In the genomic region with DNA sequence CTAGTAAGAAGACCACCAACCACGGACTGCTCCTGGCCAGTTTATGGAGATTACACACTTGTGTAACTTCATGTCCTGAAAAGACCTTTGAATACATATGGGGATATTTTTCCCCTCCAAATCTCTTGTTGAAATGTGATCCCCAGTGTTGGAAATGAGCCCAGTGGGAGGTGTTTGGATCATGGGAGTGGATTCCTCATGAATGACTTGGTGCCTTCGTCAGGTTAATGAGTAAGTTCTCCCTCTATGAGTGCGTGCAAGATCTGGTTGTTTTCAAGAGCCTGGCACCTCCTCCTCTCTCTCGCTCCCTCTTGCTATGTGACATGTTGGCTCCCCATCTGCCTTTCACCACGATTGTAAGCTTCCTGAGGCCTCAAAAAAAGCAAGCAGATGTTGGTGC, we compare ENCODE assay signal across 14 cellular contexts.
DNase-seq lines count a peak whose midpoint lies in the region; ATAC-seq and TF ChIP-seq lines count a peak whose summit lies in the region.
"Had no signal": no experiment of that assay in that cellular context is flagged by ENCODE, and none has a peak within 500 bp of the region (broad histone marks: within the 10 kb centered on the region; RNA-seq: fewer than 3 reads in every experiment).

No MANE protein-coding gene starts in this region.

- H3K9me3 ChIP-seq in RWPE2 (ENCODE audit: severe bottlenecking) = no peaks in the 10 kb centered on the region
- H3K9me3 ChIP-seq: esophagus muscularis mucosa, spleen had no signal

- H3K36me3 ChIP-seq in RWPE2 (ENCODE audit: low read depth) = no peaks in the 10 kb centered on the region
- H3K36me3 ChIP-seq: esophagus muscularis mucosa, spleen had no signal

- ATAC-seq in RWPE2 (ENCODE audit: low read depth) (peak; percentile 96), GM18873 (IDR thresholded peaks at IDR 0.05; ENCODE audit: low FRiP score, unreplicated experiment) (no peak)

- peaks cover 11% of the 10 kb centered on the region for H3K4me1 ChIP-seq in RWPE2 (ENCODE audit: insufficient read depth, poor library complexity, severe bottlenecking)
- H3K4me1 ChIP-seq: esophagus muscularis mucosa, spleen had no signal

- peak overlapping the region; percentile 20 for H3K27ac ChIP-seq in RWPE2 (ENCODE audit: poor library complexity, severe bottlenecking)
- H3K27ac ChIP-seq: esophagus muscularis mucosa, spleen had no signal

- TF ChIP-seq CTCF in RWPE2 (IDR thresholded peaks at IDR 0.05; ENCODE audit: poor library complexity, severe bottlenecking) (no peak), retinal pigment epithelial cell (conservative IDR thresholded peaks at IDR 0.05; ENCODE audit: low read depth, low read length) (no peak)

- H3K4me3 ChIP-seq in RWPE2 (ENCODE audit: severe bottlenecking) (no peak overlapping the region), retinal pigment epithelial cell (ENCODE audit: low read length) (no peak overlapping the region)
- H3K4me3 ChIP-seq: esophagus muscularis mucosa, spleen had no signal

- H3K27me3 ChIP-seq in RWPE2 (ENCODE audit: insufficient read depth, poor library complexity, severe bottlenecking) = no peaks in the 10 kb centered on the region
- H3K27me3 ChIP-seq: esophagus muscularis mucosa, spleen had no signal

- peak; percentile 28 for DNase-seq in NCI-H82 (lab: John Stamatoyannopoulos, UW)
- DNase-seq in NCI-H82 treated with DMSO at 0.1 percent for 48 hours (lab: John Stamatoyannopoulos, UW; ENCODE audit: unreplicated experiment) = no peak
- DNase-seq in RWPE2 (ENCODE audit: low spot score) = peak; percentile 38
- DNase-seq in fibroblast of gingiva (ENCODE audit: low read depth) = peak; percentile 42
- DNase-seq in retinal pigment epithelial cell (ENCODE audit: low read depth) = peak; percentile 63
- no peak for DNase-seq in NCI-H2029 (lab: John Stamatoyannopoulos, UW)
- no peak for DNase-seq in NCI-H146 treated with DMSO at 0.1 percent for 48 hours (lab: John Stamatoyannopoulos, UW; ENCODE audit: unreplicated experiment)
- DNase-seq: activated CD4-positive, alpha-beta T cell treated with anti-CD3 and anti-CD28 coated beads for 4 hours; central memory CD4-positive, alpha-beta T cell; islet precursor cell; NCI-H2029 treated with DMSO at 0.1 percent for 48 hours; spleen had no signal

Comparison
In these comparisons a context has a peak if more than half of its experiments do, and no peak if none do; other contexts are left out.
1. DNase-seq: peak in NCI-H82 (single experiment), RWPE2 (single experiment), fibroblast of gingiva (single experiment) and retinal pigment epithelial cell (single experiment); none in NCI-H82 treated with DMSO at 0.1 percent for 48 hours (single experiment), NCI-H2029 (single experiment) and NCI-H146 treated with DMSO at 0.1 percent for 48 hours (single experiment).